In genomic region chr2:19540739-19541503, GRCh38 we compare ENCODE assay signal across 8 cellular contexts.
DNase-seq lines count a peak whose midpoint lies in the region; ATAC-seq, FAIRE-seq and TF ChIP-seq lines count a peak whose summit lies in the region.
"Had no signal": no experiment of that assay in that cellular context is flagged by ENCODE, and none has a peak within 500 bp of the region (broad histone marks: within the 10 kb centered on the region; RNA-seq: fewer than 3 reads in every experiment).

No MANE protein-coding gene starts in this region.

- TF ChIP-seq POLR2A in H54 (IDR thresholded peaks at IDR 0.05; ENCODE audit: low read depth, low read length) (no peak), transverse colon (IDR thresholded peaks at IDR 0.05) (no peak)

- TF ChIP-seq CTCF in transverse colon (IDR thresholded peaks at IDR 0.05) (no peak), upper lobe of right lung (IDR thresholded peaks at IDR 0.05) (no peak)

- peak; percentile 17 for DNase-seq in H54 (ENCODE audit: insufficient read length, low spot score)
- peak; percentile 84 for DNase-seq in SK-N-MC (ENCODE audit: low read depth, low spot score)
- peak; percentile 61 for DNase-seq in fibroblast of the conjunctiva (ENCODE audit: low read depth)
- peak; percentile 29 for DNase-seq in transverse colon
- no peak for DNase-seq in UCSD-AML1 (lab: John Stamatoyannopoulos, UW; ENCODE audit: unreplicated experiment)
- DNase-seq in upper lobe of right lung = no peak
- DNase-seq: activated CD4-positive, alpha-beta T cell treated with anti-CD3 and anti-CD28 coated beads, Interleukin-2, amount 50 U/mL, for 48 hours had no signal

- in situ Hi-C loops in transverse colon (cut with MboI; ENCODE audit: low pct_ligation_motif_present in 1 of 4, low pct_unique_long_range_greater_than_20kb in 1 of 4, low sequenced_read_pairs in 3 of 4) = no loop called here

- H3K4me3 ChIP-seq in SK-N-MC (peak overlapping the region; percentile 81), transverse colon (no peak overlapping the region), upper lobe of right lung (no peak overlapping the region)

- H3K4me1 ChIP-seq in transverse colon (peaks cover 0 to 30% (median 12%) of the 10 kb centered on the region in 4 donors), upper lobe of right lung (no peaks in the 10 kb centered on the region)

- H3K9me3 ChIP-seq in SK-N-MC (ENCODE audit: low read depth, low read length) = no peaks in the 10 kb centered on the region
- H3K9me3 ChIP-seq in transverse colon = no peaks in the 10 kb centered on the region
- no peaks in the 10 kb centered on the region for H3K9me3 ChIP-seq in upper lobe of right lung

- ATAC-seq in upper lobe of right lung (no peak), GM18858 (IDR thresholded peaks at IDR 0.05; ENCODE audit: unreplicated experiment) (no peak)

- H3K27me3 ChIP-seq in transverse colon (no peaks in the 10 kb centered on the region), upper lobe of right lung (no peaks in the 10 kb centered on the region)

- intact Hi-C loops in transverse colon (cut with DNase I; ENCODE audit: low total_unique reads) (no loop called here), upper lobe of right lung (cut with DNase I) (no loop called here)

- peak overlapping the region; percentile 69 for H3K9ac ChIP-seq in SK-N-MC (ENCODE audit: insufficient read length)

- peak overlapping the region; percentile 97 for H3K27ac ChIP-seq in SK-N-MC
- H3K27ac ChIP-seq in transverse colon = peak overlapping the region; percentile 32 to 64 (median 47)
- H3K27ac ChIP-seq in upper lobe of right lung = no peak overlapping the region

- 20 to 46% methylated on average over 6 to 7 of the region's 7 CpGs for WGBS in transverse colon (ENCODE audit: low coverage in 1 of 2), 2 donors

- no peaks in the 10 kb centered on the region for H3K36me3 ChIP-seq in SK-N-MC (ENCODE audit: insufficient read depth, low read length)
- no peaks in the 10 kb centered on the region for H3K36me3 ChIP-seq in transverse colon
- no peaks in the 10 kb centered on the region for H3K36me3 ChIP-seq in upper lobe of right lung

- FAIRE-seq in H54 (lab: Jason Lieb, UNC) = peak; percentile 91

- TF ChIP-seq EP300 in transverse colon (IDR thresholded peaks at IDR 0.05; ENCODE audit: low read depth) = no peak

Comparison
In these comparisons a context has a peak if more than half of its experiments do, and no peak if none do; other contexts are left out.
1. DNase-seq: peak in H54 (single experiment), SK-N-MC (single experiment), fibroblast of the conjunctiva (single experiment) and transverse colon (single experiment); none in UCSD-AML1 (single experiment) and upper lobe of right lung (single experiment).